Comparison of ENCODE assay signal across 1 cellular context in genomic region chr3:31777887-31778286, GRCh38.
TF ChIP-seq lines count a peak whose summit lies in the region.

No MANE protein-coding gene starts in this region.

TF ChIP-seq in GM23338, 12 proteins besides CTCF, POLR2A, EP300 and RAD21 (continued from another document):
- TF ChIP-seq REST (IDR thresholded peaks at IDR 0.05; ENCODE audit: unreplicated experiment): no peak
- no peak for TF ChIP-seq ZNF462 (CRISPR knock-in tag; IDR thresholded peaks at IDR 0.05)
- TF ChIP-seq ZNF331 (CRISPR knock-in tag; IDR thresholded peaks at IDR 0.05; ENCODE audit: low read depth): no peak
- TF ChIP-seq EZH2phosphoT487 (IDR thresholded peaks at IDR 0.05; ENCODE audit: unreplicated experiment): no peak
- no peak for TF ChIP-seq POLR2AphosphoS5 (IDR thresholded peaks at IDR 0.05; ENCODE audit: low read depth)
